ENCODE assay signal across 19 cellular contexts in the genomic region with DNA sequence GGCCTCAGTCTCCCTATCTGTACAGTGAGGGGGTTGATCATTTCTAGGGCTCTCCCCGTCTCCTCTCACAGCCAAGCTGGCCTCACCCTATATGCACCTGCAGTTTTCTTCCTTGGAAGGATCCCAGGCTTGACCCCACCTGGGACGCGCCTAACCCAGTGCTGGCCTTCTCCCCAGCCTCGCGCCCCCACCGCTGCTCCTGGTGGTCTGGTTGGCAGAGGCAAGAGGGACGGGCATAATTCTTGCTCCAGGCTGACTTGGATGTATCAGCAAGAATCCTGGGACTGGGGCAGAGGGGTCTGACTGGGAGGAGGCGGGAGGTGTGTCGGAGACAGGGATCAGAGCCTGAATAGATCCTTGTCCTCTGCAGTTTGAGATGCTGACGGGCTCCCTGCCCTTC. TPM values are rescaled to one million over a fixed set of nuclear protein-coding genes. Genes with fewer than 3 reads are reported as not detected.
DNase-seq lines count a peak whose midpoint lies in the region; TF ChIP-seq lines count a peak whose summit lies in the region.
"Had no signal": no experiment of that assay in that cellular context is flagged by ENCODE, and none has a peak within 500 bp of the region (broad histone marks: within the 10 kb centered on the region; RNA-seq: fewer than 3 reads in every experiment).

No MANE protein-coding gene starts in this region.

- H3K27me3 Mint-ChIP-seq in neural crest cell (ENCODE audit: low read depth) = no peaks in the 10 kb centered on the region
- H3K27me3 Mint-ChIP-seq: CD4-positive, CD25-positive, alpha-beta regulatory T cell; naive thymus-derived CD8-positive, alpha-beta T cell had no signal

- no peaks in the 10 kb centered on the region for H3K9me3 ChIP-seq in BLaER1 treated with 17β-estradiol and CSF1 and Interleukin-3, amounts not matched to agents 10 nM and 100 nM (replicated peaks in 1 of 11)
- H3K9me3 ChIP-seq in A673 (ENCODE audit: low read depth, low read length, poor library complexity, severe bottlenecking) = no peaks in the 10 kb centered on the region
- H3K9me3 ChIP-seq in mesenchymal stem cell (ENCODE audit: control insufficient read depth, low read length) = no peaks in the 10 kb centered on the region
- H3K9me3 ChIP-seq: gastroesophageal sphincter, upper lobe of left lung had no signal

- H3K4me3 Mint-ChIP-seq in neural crest cell = peak overlapping the region; percentile 58
- H3K4me3 Mint-ChIP-seq: activated T-cell treated with anti-CD3 and anti-CD28 coated beads, Interleukin-2, amount 50 U/mL, for 4 hours; CD4-positive, CD25-positive, alpha-beta regulatory T cell had no signal

- H3K36me3 Mint-ChIP-seq in neural crest cell (ENCODE audit: low read depth) = peaks cover 3% of the 10 kb centered on the region

- peaks cover 38% of the 10 kb centered on the region for H3K4me1 Mint-ChIP-seq in neural crest cell

- POLR2A ChIA-PET in A673 (lab: Charles Lee; ENCODE audit: low non-redundant PET) = no interaction called here

- no peak overlapping the region for H3K14ac ChIP-seq in mesenchymal stem cell (ENCODE audit: low read length in 2 of 2)

- H4K91ac ChIP-seq in mesenchymal stem cell (ENCODE audit: low read length) = no peak overlapping the region

- H2AK5ac ChIP-seq in mesenchymal stem cell (ENCODE audit: low read length, severe bottlenecking) = no peak overlapping the region

- TF ChIP-seq POLR2A in NB4 (IDR thresholded peaks at IDR 0.05; ENCODE audit: extremely low read depth, insufficient read length) = no peak

- intact Hi-C loops in A673 (cut with micrococcal nuclease; ENCODE audit: unreplicated experiment) = no loop called here

- TF ChIP-seq CTCF in NB4 (IDR thresholded peaks at IDR 0.05; ENCODE audit: low read depth, low read length) = no peak
- no peak for TF ChIP-seq CTCF in neural crest cell (conservative IDR thresholded peaks at IDR 0.05)
- no peak for TF ChIP-seq CTCF in A673 (conservative IDR thresholded peaks at IDR 0.05; ENCODE audit: low read depth, low read length)

- H3K79me1 ChIP-seq in mesenchymal stem cell (replicated peaks; ENCODE audit: low read length, poor library complexity, severe bottlenecking) = no peaks in the 10 kb centered on the region

- peaks cover 89 to 99% (median 95%) of the 10 kb centered on the region in 11 experiments for H3K36me3 ChIP-seq in BLaER1 treated with 17β-estradiol and CSF1 and Interleukin-3, amounts not matched to agents 10 nM and 100 nM
- no peaks in the 10 kb centered on the region for H3K36me3 ChIP-seq in A673 (ENCODE audit: insufficient read depth, low read length, poor library complexity, severe bottlenecking)
- peaks cover 0 to 56% of the 10 kb centered on the region in 2 experiments for H3K36me3 ChIP-seq in mesenchymal stem cell (ENCODE audit: control insufficient read depth in 1 of 2, insufficient read depth in 2 of 2, low read depth in 1 of 2, low read length in 2 of 2)

- H2BK5ac ChIP-seq in mesenchymal stem cell (ENCODE audit: low read depth, low read length, poor library complexity, severe bottlenecking) = no peak overlapping the region

- BruUV-seq in A673 (replicated peaks; lab: Mats Ljungman, UMichigan) = no TSS peak

- peak overlapping the region; percentile 91 for H3K27ac Mint-ChIP-seq in neural crest cell (ENCODE audit: unreplicated experiment)
- H3K27ac Mint-ChIP-seq: CD4-positive, CD25-positive, alpha-beta regulatory T cell had no signal

- H2BK120ac ChIP-seq in mesenchymal stem cell (ENCODE audit: low read depth, low read length) = no peak overlapping the region

- no peak overlapping the region for H2BK12ac ChIP-seq in mesenchymal stem cell (ENCODE audit: low read length in 2 of 2)

- H2BK15ac ChIP-seq in mesenchymal stem cell (ENCODE audit: low read depth, poor library complexity, severe bottlenecking) = no peak overlapping the region

- WGBS in mesenchymal stem cell = 95% methylated on average over 10 of the region's 10 CpGs

- DNase-seq in NB4 (ENCODE audit: low read depth) (no peak), neural crest cell (ENCODE audit: low read depth, low spot score) (peak; percentile 15), DMS153 (lab: John Stamatoyannopoulos, UW) (no peak), A673 (ENCODE audit: low spot score) (no peak), mesenchymal stem cell (no peak)
- DNase-seq: activated CD4-positive, alpha-beta T cell treated with anti-CD3 and anti-CD28 coated beads for 1 hour; activated naive CD4-positive, alpha-beta T cell treated with Interleukin-2 at 50 U/mL for 16 hours; activated T-cell treated with anti-CD3 and anti-CD28 coated beads, Interleukin-2, amount 50 U/mL, for 4 hours; CD4-positive, CD25-positive, alpha-beta regulatory T cell; KG1; naive thymus-derived CD8-positive, alpha-beta T cell; NCI-H1436 treated with DMSO at 0.1 percent for 48 hours; NCI-H2107; NCI-H446; T-helper 2 cell had no signal

- no peak overlapping the region for H3K4ac ChIP-seq in mesenchymal stem cell (ENCODE audit: low read depth in 1 of 2, low read length in 2 of 2)

- peak overlapping the region; percentile 84 to 100 (median 93) for H3K4me2 ChIP-seq in BLaER1 treated with 17β-estradiol and CSF1 and Interleukin-3, amounts not matched to agents 10 nM and 100 nM
- no peak overlapping the region for H3K4me2 ChIP-seq in mesenchymal stem cell (ENCODE audit: low read length, poor library complexity, severe bottlenecking)

- no peak overlapping the region for H2AFZ ChIP-seq in mesenchymal stem cell (ENCODE audit: low read depth, low read length)

- peak overlapping the region in 1 of 2 experiments; percentile 53 for H3K23ac ChIP-seq in mesenchymal stem cell (ENCODE audit: low read length in 2 of 2)

- no peak overlapping the region for H4K8ac ChIP-seq in mesenchymal stem cell (ENCODE audit: low read length)

- H3K18ac ChIP-seq in mesenchymal stem cell (ENCODE audit: low read depth in 1 of 2, low read length in 2 of 2) = no peak overlapping the region

- no peaks in the 10 kb centered on the region for H3K27me3 ChIP-seq in BLaER1 treated with 17β-estradiol and CSF1 and Interleukin-3, amounts not matched to agents 10 nM and 100 nM
- H3K27me3 ChIP-seq in A673 (replicated peaks; ENCODE audit: insufficient read depth, low read depth, low read length, poor library complexity) (no peaks in the 10 kb centered on the region), mesenchymal stem cell (ENCODE audit: control insufficient read depth in 1 of 2, insufficient read depth in 1 of 2, low read length in 2 of 2) (no peaks in the 10 kb centered on the region)
- H3K27me3 ChIP-seq: gastroesophageal sphincter, upper lobe of left lung had no signal

- H3K4me1 ChIP-seq in BLaER1 treated with 17β-estradiol and CSF1 and Interleukin-3, amounts not matched to agents 10 nM and 100 nM = peaks cover 53 to 86% (median 74%) of the 10 kb centered on the region in 10 experiments
- H3K4me1 ChIP-seq in A673 (ENCODE audit: insufficient read depth, low read length, poor library complexity, severe bottlenecking) (no peaks in the 10 kb centered on the region), mesenchymal stem cell (ENCODE audit: control insufficient read depth, insufficient read depth, low read depth, low read length) (no peaks in the 10 kb centered on the region)
- H3K4me1 ChIP-seq: gastroesophageal sphincter had no signal

- no peaks in the 10 kb centered on the region for H3K9me3 Mint-ChIP-seq in neural crest cell
- H3K9me3 Mint-ChIP-seq: activated T-cell treated with anti-CD3 and anti-CD28 coated beads, Interleukin-2, amount 50 U/mL, for 4 hours; CD4-positive, CD25-positive, alpha-beta regulatory T cell; naive thymus-derived CD8-positive, alpha-beta T cell had no signal

- peaks cover 0 to 97% (median 50%) of the 10 kb centered on the region in 11 experiments; a peak in 18 of 22 replicates for H4K20me1 ChIP-seq in BLaER1 treated with 17β-estradiol and CSF1 and Interleukin-3, amounts not matched to agents 10 nM and 100 nM

- H3K9ac ChIP-seq in BLaER1 treated with 17β-estradiol and CSF1 and Interleukin-3, amounts not matched to agents 10 nM and 100 nM = peak overlapping the region; percentile 65 to 84 (median 75)
- no peak overlapping the region for H3K9ac ChIP-seq in mesenchymal stem cell (ENCODE audit: low read length)

- peak overlapping the region in 8 of 10 experiments; percentile 24 to 63 (median 39); a peak in 16 of 20 replicates for H3K4me3 ChIP-seq in BLaER1 treated with 17β-estradiol and CSF1 and Interleukin-3, amounts not matched to agents 10 nM and 100 nM
- H3K4me3 ChIP-seq in NB4 (ENCODE audit: low read depth, low read length) (peak overlapping the region; percentile 21), A673 (ENCODE audit: low read depth, low read length, poor library complexity, severe bottlenecking) (no peak overlapping the region), mesenchymal stem cell (ENCODE audit: insufficient read depth in 1 of 2, low read depth in 1 of 2, low read length in 2 of 2) (no peak overlapping the region)
- H3K4me3 ChIP-seq: gastroesophageal sphincter, upper lobe of left lung had no signal

- CTCF ChIA-PET in A673 (lab: Charles Lee) = no interaction called here

- H3K27ac ChIP-seq in BLaER1 treated with 17β-estradiol and CSF1 and Interleukin-3, amounts not matched to agents 10 nM and 100 nM = peak overlapping the region; percentile 47 to 94 (median 85)
- peak overlapping the region; percentile 99 for H3K27ac ChIP-seq in cingulate gyrus (ENCODE audit: low read depth, low read length)
- no peak overlapping the region for H3K27ac ChIP-seq in A673 (ENCODE audit: low read depth, low read length, poor library complexity, severe bottlenecking)
- H3K27ac ChIP-seq in mesenchymal stem cell (ENCODE audit: low read length, poor library complexity, severe bottlenecking) = no peak overlapping the region
- H3K27ac ChIP-seq: gastroesophageal sphincter had no signal

RNA-seq across cellular contexts. Expression of gene RPS6KA1, which starts 25.2 kb away (rescaled TPM):
- total RNA-seq in neural crest cell (41.6 and 43.8 TPM in 2 replicates), A673 (2021) (6.3 and 8.8 TPM in 2 replicates)
- polyA plus RNA-seq in mesenchymal stem cell (2013, experiment 1 of 2) = 5.6 TPM
- 6.8 TPM for polyA plus RNA-seq in mesenchymal stem cell (2013, experiment 2 of 2)

Comparison
In these comparisons a context has a peak if more than half of its experiments do, and no peak if none do; other contexts are left out.
1. H3K27ac ChIP-seq: peak in BLaER1 treated with 17β-estradiol and CSF1 and Interleukin-3, amounts not matched to agents 10 nM and 100 nM (11 of 11) and cingulate gyrus (single experiment); none in A673 (single experiment) and mesenchymal stem cell (single experiment).
2. H3K4me3 ChIP-seq: peak in BLaER1 treated with 17β-estradiol and CSF1 and Interleukin-3, amounts not matched to agents 10 nM and 100 nM (8 of 10) and NB4 (single experiment); none in A673 (single experiment) and mesenchymal stem cell (0 of 2).